In genomic region chr11:90329043-90329442, GRCh38 we compare ENCODE assay signal across 18 cellular contexts.
"Had no signal": no experiment of that assay in that cellular context is flagged by ENCODE, and none has a peak within 500 bp of the region (broad histone marks: within the 10 kb centered on the region; RNA-seq: fewer than 3 reads in every experiment).

No MANE protein-coding gene starts in this region.

- DNase-seq: islet precursor cell; left ventricle myocardium inferior; mesendoderm; naive B cell; natural killer cell; nephron progenitor cell; occipital lobe; stimulated activated CD4-positive, alpha-beta T cell treated with anti-CD3 and anti-CD28 coated beads, Interleukin-12 subunit alpha, Interleukin-12 subunit beta, amount 100 ng/mL, for 4 hours; stimulated activated CD4-positive, alpha-beta T cell treated with anti-CD3 and anti-CD28 coated beads, Interleukin-15, amount 100 ng/mL, for 24 hours; stimulated activated CD4-positive, alpha-beta T cell treated with anti-CD3 and anti-CD28 coated beads, Interleukin-2, amount 100 ng/mL, for 24 hours; stimulated activated CD4-positive, alpha-beta T cell treated with anti-CD3 and anti-CD28 coated beads, Interleukin-4, amount 100 ng/mL, for 1 hour; stimulated activated naive B cell treated with anti-CD40 and anti-IgM and Interleukin-4, amounts not matched to agents 10 μg/mL and 1 μg/mL and 100 μg/mL, for 72 hours; stimulated activated naive CD8-positive, alpha-beta T cell treated with anti-CD3 and anti-CD28 coated beads, Interleukin-15, Interleukin-2, amounts not matched to agents 100 U/mL and 50 U/mL, for 24 hours; stomach; testis; thyroid gland; transverse colon; upper lobe of left lung had no signal
